Comparison of ENCODE assay signal across 8 cellular contexts in genomic region chr4:119211856-119212250, GRCh38. TPM values are rescaled to one million over a fixed set of nuclear protein-coding genes. Genes with fewer than 3 reads are reported as not detected.
DNase-seq lines count a peak whose midpoint lies in the region; ATAC-seq and TF ChIP-seq lines count a peak whose summit lies in the region.

No MANE protein-coding gene starts in this region.

- peak overlapping the region; percentile 95 for H3K4me3 Mint-ChIP-seq in activated CD4-positive, alpha-beta T cell treated with anti-CD3 and anti-CD28 coated beads, Interleukin-2, amount 10 ng/mL, durations not matched to agents 24 days and 14 days

- peaks cover 0 to 8% of the 10 kb centered on the region in 2 donors for H3K36me3 ChIP-seq in psoas muscle (ENCODE audit: insufficient read depth in 1 of 2, low read depth in 1 of 2)

- H3K27ac ChIP-seq in psoas muscle = peak overlapping the region; percentile 99

- H3K4me3 ChIP-seq in fibroblast of the aortic adventitia (ENCODE audit: low read depth, low read length) = peak overlapping the region; percentile 85
- peak overlapping the region; percentile 91 for H3K4me3 ChIP-seq in psoas muscle

- H3K4me1 ChIP-seq in psoas muscle = peaks cover 18% of the 10 kb centered on the region

- H3K9me3 ChIP-seq in psoas muscle = no peaks in the 10 kb centered on the region

- H3K27me3 Mint-ChIP-seq in activated CD4-positive, alpha-beta T cell treated with anti-CD3 and anti-CD28 coated beads, Interleukin-2, amount 10 ng/mL, durations not matched to agents 24 days and 14 days = no peaks in the 10 kb centered on the region

- no peak for TF ChIP-seq CTCF in fibroblast of the aortic adventitia (IDR thresholded peaks at IDR 0.05; ENCODE audit: insufficient read depth, low read length)
- TF ChIP-seq CTCF in psoas muscle (IDR thresholded peaks at IDR 0.05) = peak; percentile 7

- H3K27ac Mint-ChIP-seq in activated CD4-positive, alpha-beta T cell treated with anti-CD3 and anti-CD28 coated beads, Interleukin-2, amount 10 ng/mL, durations not matched to agents 24 days and 14 days = peak overlapping the region; percentile 93

- no peak for DNase-seq in activated CD4-positive, alpha-beta T cell treated with anti-CD3 and anti-CD28 coated beads, Interleukin-2, amount 10 ng/mL, durations not matched to agents 24 days and 14 days
- DNase-seq in activated CD4-positive, alpha-beta T cell treated with anti-CD3 and anti-CD28 coated beads for 1 hour = no peak
- DNase-seq in SW480 (ENCODE audit: low spot score) (peak; percentile 64), fibroblast of the aortic adventitia (ENCODE audit: low read depth) (no peak), psoas muscle (no peak), GOT3 (lab: John Stamatoyannopoulos, UW) (no peak), NCI-H526 treated with DMSO at 0.1 percent for 48 hours (lab: John Stamatoyannopoulos, UW) (no peak)

- ATAC-seq in HG02870 (IDR thresholded peaks at IDR 0.05; ENCODE audit: unreplicated experiment) (peak; percentile 6), psoas muscle (peak in 3 of 4 donors; percentile 1 to 4 (median 1))

- H3K9me3 Mint-ChIP-seq in activated CD4-positive, alpha-beta T cell treated with anti-CD3 and anti-CD28 coated beads, Interleukin-2, amount 10 ng/mL, durations not matched to agents 24 days and 14 days = peaks cover 4% of the 10 kb centered on the region

- WGBS in psoas muscle, 3 donors = 1 to 2% (median 1%) methylated on average over 13 of the region's 13 CpGs

- no peaks in the 10 kb centered on the region for H3K27me3 ChIP-seq in psoas muscle (ENCODE audit: insufficient read depth in 3 of 3, low read length in 2 of 3)

- intact Hi-C loops in activated CD4-positive, alpha-beta T cell treated with anti-CD3 and anti-CD28 coated beads, Interleukin-2, amount 10 ng/mL, durations not matched to agents 24 days and 14 days (cut with micrococcal nuclease) = loop anchor here (1.0 to 10.0 kb wide), 5 partner anchors 73 to 1943 kb away; partner anchors contain the start of genes METTL14 and SEC24D
- intact Hi-C loops in psoas muscle (cut with DNase I) = loop anchor here (2.0 to 10.0 kb wide), 5 partner anchors 73 to 229 kb away; no protein-coding TSS in a partner anchor

- peaks cover 36% of the 10 kb centered on the region for H3K4me1 Mint-ChIP-seq in activated CD4-positive, alpha-beta T cell treated with anti-CD3 and anti-CD28 coated beads, Interleukin-2, amount 10 ng/mL, durations not matched to agents 24 days and 14 days

- no peaks in the 10 kb centered on the region for H3K36me3 Mint-ChIP-seq in activated CD4-positive, alpha-beta T cell treated with anti-CD3 and anti-CD28 coated beads, Interleukin-2, amount 10 ng/mL, durations not matched to agents 24 days and 14 days (ENCODE audit: low read depth)

RNA-seq across cellular contexts. Expression of gene USP53, which starts 0.7 kb away (rescaled TPM):
- total RNA-seq in activated CD4-positive, alpha-beta T cell treated with anti-CD3 and anti-CD28 coated beads, Interleukin-2, amount 10 ng/mL, durations not matched to agents 24 days and 14 days = 6.2 and 7.3 TPM in 2 replicates
- total RNA-seq in fibroblast of the aortic adventitia (ENCODE audit: low replicate concordance) (69.2 and 209 TPM in 2 replicates), psoas muscle (10 to 100 TPM; 43.8 to 89.5 (median 57.3) TPM)
- polyA plus RNA-seq in psoas muscle = 10 to 100 TPM in 2 of 3 donors, 1 to 10 TPM in 1; 6.0 to 54.5 (median 18.5) TPM
